18 cellular contexts compared by ENCODE assay signal in the genomic region with DNA sequence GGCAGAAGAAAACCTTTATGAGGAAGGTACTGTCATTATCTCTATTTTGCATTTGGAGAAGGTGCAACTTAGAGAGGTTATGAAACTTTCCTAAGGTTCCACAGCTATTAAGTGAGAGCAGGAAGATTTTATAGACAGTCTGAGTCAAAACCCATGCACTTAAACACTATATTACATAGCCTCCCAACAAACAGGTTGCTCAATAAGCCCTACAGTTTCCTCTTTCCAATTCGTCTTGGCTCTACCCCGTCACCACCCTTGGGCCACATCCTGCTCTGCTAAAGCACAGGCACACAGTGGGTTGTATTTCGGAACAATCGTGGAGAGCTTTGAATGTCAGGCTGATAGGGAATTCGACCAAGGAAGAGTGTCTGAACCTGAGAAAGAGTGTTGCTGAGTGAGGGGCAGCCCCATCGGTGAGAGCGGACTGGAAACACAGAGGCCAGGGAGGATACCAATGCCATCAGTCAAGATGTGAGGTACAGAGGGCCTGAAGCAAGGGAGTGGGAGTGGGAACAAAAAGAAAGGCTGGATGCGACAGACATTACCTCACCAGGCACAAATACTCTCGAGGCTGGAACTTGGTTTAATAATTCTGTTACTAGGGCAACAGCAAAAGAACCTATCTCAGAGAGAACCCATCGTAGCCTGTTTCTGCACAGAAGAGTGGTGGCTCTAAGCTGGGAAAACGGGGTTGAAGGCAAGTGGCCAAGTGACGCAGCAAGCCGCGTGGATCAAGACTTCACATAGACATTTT. TPM values are rescaled to one million over a fixed set of nuclear protein-coding genes. Genes with fewer than 3 reads are reported as not detected.
"Had no signal": no experiment of that assay in that cellular context is flagged by ENCODE, and none has a peak within 500 bp of the region (broad histone marks: within the 10 kb centered on the region; RNA-seq: fewer than 3 reads in every experiment).

No MANE protein-coding gene starts in this region.

- H3K27me3 ChIP-seq: right lobe of liver, suprapubic skin, upper lobe of left lung had no signal

- H3K36me3 ChIP-seq: heart right ventricle, right lobe of liver, suprapubic skin, upper lobe of left lung had no signal

- H3K4me1 ChIP-seq: right lobe of liver, suprapubic skin had no signal

- H3K9me3 ChIP-seq: heart right ventricle, psoas muscle, right lobe of liver, suprapubic skin, upper lobe of left lung had no signal

- DNase-seq: activated CD4-positive, alpha-beta T cell treated with anti-CD3 and anti-CD28 coated beads for 48 hours; activated CD8-positive, alpha-beta T cell treated with anti-CD3 and anti-CD28 coated beads, Interleukin-2, amount 10 ng/mL, durations not matched to agents 7 days and 5 days; activated naive CD4-positive, alpha-beta T cell; aorta; heart right ventricle; islet precursor cell; psoas muscle; right lobe of liver; stimulated activated naive CD4-positive, alpha-beta T cell; T-helper 9 cell; upper lobe of left lung had no signal

- H3K4me3 ChIP-seq: heart right ventricle, psoas muscle, right lobe of liver, suprapubic skin, upper lobe of left lung had no signal

- FAIRE-seq: endothelial cell of umbilical vein, frontal cortex had no signal

- H3K27ac ChIP-seq: psoas muscle, right lobe of liver, suprapubic skin, upper lobe of left lung, VCaP had no signal

RNA-seq across cellular contexts. Expression of a gene that starts 6.3 kb away (rescaled TPM):
- total RNA-seq: activated CD8-positive, alpha-beta T cell treated with anti-CD3 and anti-CD28 coated beads, Interleukin-2, amount 10 ng/mL, durations not matched to agents 7 days and 5 days; activated T-helper 1 cell treated with anti-CD3 and anti-CD28 coated beads, Interleukin-12 subunit alpha, Interleukin-12 subunit beta, Interleukin-2, Interleukin-4 antibody, amounts not matched to agents 30 ng/mL and 10 ng/mL and 1 ng/mL, durations not matched to agents 14 hours and 24 hours and 36 hours; aorta; endothelial cell of umbilical vein; frontal cortex; left lobe of liver; osteoblast; psoas muscle; right lobe of liver; suprapubic skin had no signal
- polyA plus RNA-seq: aorta, endothelial cell of umbilical vein had no signal
